ENCODE assay signal across 8 cellular contexts in genomic region chr22:23849009-23850006, GRCh38. TPM values are rescaled to one million over a fixed set of nuclear protein-coding genes. Genes with fewer than 3 reads are reported as not detected.
DNase-seq lines count a peak whose midpoint lies in the region; ATAC-seq, FAIRE-seq and TF ChIP-seq lines count a peak whose summit lies in the region.

No MANE protein-coding gene starts in this region.

- TF ChIP-seq EP300 in transverse colon (IDR thresholded peaks at IDR 0.05; ENCODE audit: low read depth) = no peak

- peak overlapping the region; percentile 82 for H2AFZ ChIP-seq in parathyroid adenoma

- H3K27me3 ChIP-seq in parathyroid adenoma (ENCODE audit: control insufficient read depth, insufficient read depth, low read length) (no peaks in the 10 kb centered on the region), transverse colon (no peaks in the 10 kb centered on the region)

- intact Hi-C loops in transverse colon (cut with DNase I; ENCODE audit: low total_unique reads) = loop anchor here (2.0 kb wide), 1 partner anchor 81 kb away; no protein-coding TSS in a partner anchor

- DNase-seq in GM10266 (ENCODE audit: extremely low spot score) (peak; percentile 89), SHP77 (lab: John Stamatoyannopoulos, UW) (peak; percentile 69 to 76), frontal cortex (ENCODE audit: low spot score in 2 of 2) (peak; percentile 85 to 94), transverse colon (peak; percentile 90)
- peak; percentile 95 for DNase-seq in activated effector memory CD4-positive, alpha-beta T cell treated with anti-CD3 and anti-CD28 coated beads, Interleukin-2, amount 50 U/mL, for 16 hours

- no peak overlapping the region for H3K4me2 ChIP-seq in parathyroid adenoma (ENCODE audit: low read length)

- no peaks in the 10 kb centered on the region for H3K79me2 ChIP-seq in parathyroid adenoma

- TF ChIP-seq POLR2A in transverse colon (IDR thresholded peaks at IDR 0.05) = no peak

- H3K4me1 ChIP-seq in parathyroid adenoma (peaks cover 8% of the 10 kb centered on the region), transverse colon (peaks cover 0 to 25% (median 11%) of the 10 kb centered on the region in 4 donors)

- TF ChIP-seq CTCF in GM10266 (IDR thresholded peaks at IDR 0.05; ENCODE audit: control insufficient read depth, insufficient read depth, low read depth, missing control alignments) (peak; percentile 96), LNCAP (IDR thresholded peaks at IDR 0.05) (peak; percentile 95), parathyroid adenoma (IDR thresholded peaks at IDR 0.05) (peak; percentile 91), transverse colon (IDR thresholded peaks at IDR 0.05) (peak; percentile 95 to 99 (median 98))

- no peak for FAIRE-seq in frontal cortex (lab: Jason Lieb, UNC)

- H3K4me3 ChIP-seq in parathyroid adenoma (ENCODE audit: low read depth, low read length) (no peak overlapping the region), transverse colon (peak overlapping the region in 1 of 4 donors; percentile 22)

- no peaks in the 10 kb centered on the region for H3K36me3 ChIP-seq in parathyroid adenoma (ENCODE audit: control insufficient read depth, insufficient read depth, low read length)
- no peaks in the 10 kb centered on the region for H3K36me3 ChIP-seq in transverse colon

- no peak overlapping the region for H3K27ac ChIP-seq in parathyroid adenoma
- peak overlapping the region in 2 of 4 donors; percentile 11 to 34 for H3K27ac ChIP-seq in transverse colon

- 13 to 20% methylated on average over 7 to 49 of the region's 62 CpGs for WGBS in transverse colon (ENCODE audit: low coverage in 1 of 2), 2 donors

- H3K9me3 ChIP-seq in parathyroid adenoma (ENCODE audit: control insufficient read depth, low read length) (no peaks in the 10 kb centered on the region), transverse colon (no peaks in the 10 kb centered on the region)

- in situ Hi-C loops in transverse colon (cut with MboI; ENCODE audit: low pct_ligation_motif_present in 1 of 4, low pct_unique_long_range_greater_than_20kb in 1 of 4, low sequenced_read_pairs in 3 of 4) = loop anchor here in 3 of 4 donors (5.0 to 25.0 kb wide), 3 partner anchors 65 to 312 kb away; partner anchors contain the start of genes SMARCB1 (in 2 of the 3) and MMP11 (in 1 of the 3)

- no peak overlapping the region for H3K9ac ChIP-seq in parathyroid adenoma

- no peak for ATAC-seq in HG02678 (IDR thresholded peaks at IDR 0.05; ENCODE audit: unreplicated experiment)

RNA-seq across cellular contexts. Expression of gene SLC2A11, which starts 8.4 kb away (rescaled TPM):
- 11.4 TPM for total RNA-seq in frontal cortex
- total RNA-seq in transverse colon = 10 to 100 TPM in 3 of 4 donors, 1 to 10 TPM in 1; 6.0 to 27.4 (median 13.2) TPM

RNA-seq across cellular contexts. Expression of gene DERL3, which starts 10.5 kb away (rescaled TPM):
- total RNA-seq in frontal cortex (0.82 TPM), transverse colon (10 to 100 TPM in 1 of 4 donors, 1 to 10 TPM in 3; 1.9 to 20.0 (median 3.1) TPM)

RNA-seq across cellular contexts. Expression of gene MIF, which starts 44.9 kb away (rescaled TPM):
- total RNA-seq in frontal cortex (128 TPM), transverse colon (100 to 1,000 TPM; 123 to 210 (median 139) TPM)
